2 cellular contexts compared by ENCODE assay signal in the genomic region with DNA sequence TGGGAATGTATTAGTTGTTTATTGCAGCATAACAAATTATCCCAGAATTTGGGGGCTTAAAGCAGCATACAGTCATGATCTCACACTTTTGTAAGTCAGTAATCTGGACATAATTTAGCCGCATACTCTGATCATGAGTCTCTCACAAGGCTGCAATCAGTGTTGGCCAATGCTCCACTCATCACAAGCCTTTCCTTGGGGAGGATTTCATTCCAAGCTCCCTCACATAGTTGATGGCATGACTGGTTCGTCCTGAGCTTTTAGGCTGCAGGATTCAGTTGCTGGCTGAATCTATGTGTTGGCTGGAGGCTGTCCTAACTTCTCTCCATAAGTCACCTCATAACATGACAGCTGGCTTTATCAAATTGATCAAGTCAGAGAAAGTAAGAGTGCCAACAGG.
TF ChIP-seq lines count a peak whose summit lies in the region.

No MANE protein-coding gene starts in this region.

TF ChIP-seq in IMR-90, 13 proteins besides CTCF, POLR2A, EP300 and RAD21:
- TF ChIP-seq BHLHE40 (IDR thresholded peaks at IDR 0.05; ENCODE audit: low read depth, low read length) (no peak), CHD1 (IDR thresholded peaks at IDR 0.05; ENCODE audit: low read depth, low read length) (no peak), CEBPB (IDR thresholded peaks at IDR 0.05; ENCODE audit: low read depth, low read length) (no peak), MXI1 (IDR thresholded peaks at IDR 0.05; ENCODE audit: borderline replicate concordance, low read depth, low read length) (no peak), RCOR1 (IDR thresholded peaks at IDR 0.05; ENCODE audit: insufficient replicate concordance, low read length) (no peak), RFX5 (IDR thresholded peaks at IDR 0.05; ENCODE audit: low read depth, low read length) (no peak), NFE2L2 (IDR thresholded peaks at IDR 0.05; ENCODE audit: low read depth, low read length) (no peak), MAFK (IDR thresholded peaks at IDR 0.05; ENCODE audit: low read depth, low read length) (no peak), FOS (IDR thresholded peaks at IDR 0.05; ENCODE audit: low read depth, low read length) (no peak), MAZ (IDR thresholded peaks at IDR 0.05; ENCODE audit: borderline replicate concordance, low read depth, low read length) (no peak), SMC3 (IDR thresholded peaks at IDR 0.05; ENCODE audit: low read depth, low read length) (no peak)
- TF ChIP-seq, protein P1, sequence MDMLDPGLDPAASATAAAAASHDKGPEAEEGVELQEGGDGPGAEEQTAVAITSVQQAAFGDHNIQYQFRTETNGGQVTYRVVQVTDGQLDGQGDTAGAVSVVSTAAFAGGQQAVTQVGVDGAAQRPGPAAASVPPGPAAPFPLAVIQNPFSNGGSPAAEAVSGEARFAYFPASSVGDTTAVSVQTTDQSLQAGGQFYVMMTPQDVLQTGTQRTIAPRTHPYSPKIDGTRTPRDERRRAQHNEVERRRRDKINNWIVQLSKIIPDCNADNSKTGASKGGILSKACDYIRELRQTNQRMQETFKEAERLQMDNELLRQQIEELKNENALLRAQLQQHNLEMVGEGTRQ (IDR thresholded peaks at IDR 0.05; ENCODE audit: low read depth, low read length): no peak
- TF ChIP-seq, protein P2, sequence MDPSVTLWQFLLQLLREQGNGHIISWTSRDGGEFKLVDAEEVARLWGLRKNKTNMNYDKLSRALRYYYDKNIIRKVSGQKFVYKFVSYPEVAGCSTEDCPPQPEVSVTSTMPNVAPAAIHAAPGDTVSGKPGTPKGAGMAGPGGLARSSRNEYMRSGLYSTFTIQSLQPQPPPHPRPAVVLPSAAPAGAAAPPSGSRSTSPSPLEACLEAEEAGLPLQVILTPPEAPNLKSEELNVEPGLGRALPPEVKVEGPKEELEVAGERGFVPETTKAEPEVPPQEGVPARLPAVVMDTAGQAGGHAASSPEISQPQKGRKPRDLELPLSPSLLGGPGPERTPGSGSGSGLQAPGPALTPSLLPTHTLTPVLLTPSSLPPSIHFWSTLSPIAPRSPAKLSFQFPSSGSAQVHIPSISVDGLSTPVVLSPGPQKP (IDR thresholded peaks at IDR 0.05; ENCODE audit: borderline replicate concordance, low read depth, low read length): no peak
TF ChIP-seq in IMR-90: peak in this region for 0.

TF ChIP-seq in endothelial cell of umbilical vein, 7 proteins besides CTCF, POLR2A, EP300 and RAD21:
- no peak for TF ChIP-seq EZH2 (IDR thresholded peaks at IDR 0.05; ENCODE audit: borderline replicate concordance, low read depth, low read length, severe bottlenecking)
- no peak for TF ChIP-seq MYC (IDR thresholded peaks at IDR 0.05; ENCODE audit: low read depth, low read length)
- no peak for TF ChIP-seq POLR2AphosphoS5 (IDR thresholded peaks at IDR 0.05; ENCODE audit: insufficient read depth, low read depth, low read length)
- TF ChIP-seq FOS (IDR thresholded peaks at IDR 0.05; ENCODE audit: borderline replicate concordance, insufficient read depth, low read length): no peak
- TF ChIP-seq GATA2 (IDR thresholded peaks at IDR 0.05; ENCODE audit: insufficient read depth, insufficient read length, low read depth, low read length): no peak
- TF ChIP-seq JUN (IDR thresholded peaks at IDR 0.05; ENCODE audit: borderline replicate concordance, insufficient read depth, insufficient read length, low read depth): no peak
- TF ChIP-seq, protein P3, sequence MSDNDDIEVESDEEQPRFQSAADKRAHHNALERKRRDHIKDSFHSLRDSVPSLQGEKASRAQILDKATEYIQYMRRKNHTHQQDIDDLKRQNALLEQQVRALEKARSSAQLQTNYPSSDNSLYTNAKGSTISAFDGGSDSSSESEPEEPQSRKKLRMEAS (IDR thresholded peaks at IDR 0.05; ENCODE audit: insufficient read depth, insufficient read length): no peak
